1 cellular context compared by ENCODE assay signal in the genomic region with DNA sequence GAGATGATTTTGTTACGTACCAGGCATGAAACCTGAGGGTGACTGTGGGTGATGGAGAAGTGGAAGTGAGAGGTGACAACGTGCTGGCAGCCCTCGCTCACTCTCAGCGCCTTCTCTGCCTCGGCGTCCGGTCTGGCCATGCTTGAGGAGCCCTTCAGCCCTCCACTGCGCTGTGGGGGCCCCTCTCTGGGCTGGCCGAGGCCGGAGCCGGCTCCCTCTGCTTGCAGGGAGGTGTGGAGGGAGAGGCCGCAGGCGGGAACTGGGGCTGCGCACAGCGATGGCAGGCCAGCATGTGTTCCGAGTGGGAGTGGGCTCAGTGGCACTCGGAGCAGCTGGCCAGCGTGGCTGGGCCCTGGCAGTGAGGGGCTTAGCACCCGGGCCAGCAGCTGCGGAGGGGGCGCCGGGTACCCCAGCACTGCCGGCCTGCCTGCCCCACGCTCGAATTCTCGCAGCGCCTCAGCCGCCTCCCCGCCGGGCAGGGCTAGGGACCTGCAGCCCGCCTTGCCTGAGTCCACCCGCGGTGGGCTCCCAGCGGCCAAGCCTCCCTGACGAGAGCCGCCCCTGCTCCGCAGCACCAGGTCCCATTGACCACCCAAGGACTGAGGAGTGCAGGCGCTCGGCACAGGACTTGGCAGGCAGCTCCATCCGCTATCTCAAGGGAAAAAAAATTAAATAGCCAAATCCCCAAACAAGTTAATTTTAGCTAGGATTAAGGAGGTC.
TF ChIP-seq lines count a peak whose summit lies in the region.

No MANE protein-coding gene starts in this region.

TF ChIP-seq in HepG2, 621 proteins besides CTCF, POLR2A, EP300 and RAD21 (continued from another document):
- TF ChIP-seq, protein P1, sequence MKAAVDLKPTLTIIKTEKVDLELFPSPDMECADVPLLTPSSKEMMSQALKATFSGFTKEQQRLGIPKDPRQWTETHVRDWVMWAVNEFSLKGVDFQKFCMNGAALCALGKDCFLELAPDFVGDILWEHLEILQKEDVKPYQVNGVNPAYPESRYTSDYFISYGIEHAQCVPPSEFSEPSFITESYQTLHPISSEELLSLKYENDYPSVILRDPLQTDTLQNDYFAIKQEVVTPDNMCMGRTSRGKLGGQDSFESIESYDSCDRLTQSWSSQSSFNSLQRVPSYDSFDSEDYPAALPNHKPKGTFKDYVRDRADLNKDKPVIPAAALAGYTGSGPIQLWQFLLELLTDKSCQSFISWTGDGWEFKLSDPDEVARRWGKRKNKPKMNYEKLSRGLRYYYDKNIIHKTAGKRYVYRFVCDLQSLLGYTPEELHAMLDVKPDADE (CRISPR knock-in tag; IDR thresholded peaks at IDR 0.05) = no peak
- no peak for TF ChIP-seq ZNF205 (CRISPR knock-in tag; IDR thresholded peaks at IDR 0.05)
- TF ChIP-seq LCORL (IDR thresholded peaks at IDR 0.05) = no peak
- no peak for TF ChIP-seq LCORL (CRISPR knock-in tag; IDR thresholded peaks at IDR 0.05)
- TF ChIP-seq ZNF260 (CRISPR knock-in tag; IDR thresholded peaks at IDR 0.05; ENCODE audit: borderline replicate concordance, low read depth) = no peak
- TF ChIP-seq RFX5 (IDR thresholded peaks at IDR 0.05; ENCODE audit: low read depth, low read length) = no peak
- TF ChIP-seq ZSCAN20 (CRISPR knock-in tag; IDR thresholded peaks at IDR 0.05; ENCODE audit: borderline replicate concordance) = no peak
- TF ChIP-seq GTF2F1 (IDR thresholded peaks at IDR 0.05; ENCODE audit: low read length) = no peak
- TF ChIP-seq ZNF282 (IDR thresholded peaks at IDR 0.05; ENCODE audit: partially characterized antibody) = no peak
- TF ChIP-seq ZNF430 (CRISPR knock-in tag; IDR thresholded peaks at IDR 0.05) = no peak
- no peak for TF ChIP-seq SUZ12 (IDR thresholded peaks at IDR 0.05; ENCODE audit: low read depth, low read length)
- no peak for TF ChIP-seq KDM3A (CRISPR knock-in tag; IDR thresholded peaks at IDR 0.05; ENCODE audit: low read depth)
- TF ChIP-seq KDM1A (CRISPR knock-in tag; IDR thresholded peaks at IDR 0.05) = no peak
- TF ChIP-seq, protein P2, sequence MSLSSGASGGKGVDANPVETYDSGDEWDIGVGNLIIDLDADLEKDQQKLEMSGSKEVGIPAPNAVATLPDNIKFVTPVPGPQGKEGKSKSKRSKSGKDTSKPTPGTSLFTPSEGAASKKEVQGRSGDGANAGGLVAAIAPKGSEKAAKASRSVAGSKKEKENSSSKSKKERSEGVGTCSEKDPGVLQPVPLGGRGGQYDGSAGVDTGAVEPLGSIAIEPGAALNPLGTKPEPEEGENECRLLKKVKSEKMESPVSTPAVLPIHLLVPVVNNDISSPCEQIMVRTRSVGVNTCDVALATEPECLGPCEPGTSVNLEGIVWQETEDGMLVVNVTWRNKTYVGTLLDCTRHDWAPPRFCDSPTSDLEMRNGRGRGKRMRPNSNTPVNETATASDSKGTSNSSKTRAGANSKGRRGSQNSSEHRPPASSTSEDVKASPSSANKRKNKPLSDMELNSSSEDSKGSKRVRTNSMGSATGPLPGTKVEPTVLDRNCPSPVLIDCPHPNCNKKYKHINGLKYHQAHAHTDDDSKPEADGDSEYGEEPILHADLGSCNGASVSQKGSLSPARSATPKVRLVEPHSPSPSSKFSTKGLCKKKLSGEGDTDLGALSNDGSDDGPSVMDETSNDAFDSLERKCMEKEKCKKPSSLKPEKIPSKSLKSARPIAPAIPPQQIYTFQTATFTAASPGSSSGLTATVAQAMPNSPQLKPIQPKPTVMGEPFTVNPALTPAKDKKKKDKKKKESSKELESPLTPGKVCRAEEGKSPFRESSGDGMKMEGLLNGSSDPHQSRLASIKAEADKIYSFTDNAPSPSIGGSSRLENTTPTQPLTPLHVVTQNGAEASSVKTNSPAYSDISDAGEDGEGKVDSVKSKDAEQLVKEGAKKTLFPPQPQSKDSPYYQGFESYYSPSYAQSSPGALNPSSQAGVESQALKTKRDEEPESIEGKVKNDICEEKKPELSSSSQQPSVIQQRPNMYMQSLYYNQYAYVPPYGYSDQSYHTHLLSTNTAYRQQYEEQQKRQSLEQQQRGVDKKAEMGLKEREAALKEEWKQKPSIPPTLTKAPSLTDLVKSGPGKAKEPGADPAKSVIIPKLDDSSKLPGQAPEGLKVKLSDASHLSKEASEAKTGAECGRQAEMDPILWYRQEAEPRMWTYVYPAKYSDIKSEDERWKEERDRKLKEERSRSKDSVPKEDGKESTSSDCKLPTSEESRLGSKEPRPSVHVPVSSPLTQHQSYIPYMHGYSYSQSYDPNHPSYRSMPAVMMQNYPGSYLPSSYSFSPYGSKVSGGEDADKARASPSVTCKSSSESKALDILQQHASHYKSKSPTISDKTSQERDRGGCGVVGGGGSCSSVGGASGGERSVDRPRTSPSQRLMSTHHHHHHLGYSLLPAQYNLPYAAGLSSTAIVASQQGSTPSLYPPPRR (CRISPR knock-in tag; IDR thresholded peaks at IDR 0.05; ENCODE audit: borderline replicate concordance) = no peak
